ENCODE assay signal across 8 cellular contexts in the genomic region with DNA sequence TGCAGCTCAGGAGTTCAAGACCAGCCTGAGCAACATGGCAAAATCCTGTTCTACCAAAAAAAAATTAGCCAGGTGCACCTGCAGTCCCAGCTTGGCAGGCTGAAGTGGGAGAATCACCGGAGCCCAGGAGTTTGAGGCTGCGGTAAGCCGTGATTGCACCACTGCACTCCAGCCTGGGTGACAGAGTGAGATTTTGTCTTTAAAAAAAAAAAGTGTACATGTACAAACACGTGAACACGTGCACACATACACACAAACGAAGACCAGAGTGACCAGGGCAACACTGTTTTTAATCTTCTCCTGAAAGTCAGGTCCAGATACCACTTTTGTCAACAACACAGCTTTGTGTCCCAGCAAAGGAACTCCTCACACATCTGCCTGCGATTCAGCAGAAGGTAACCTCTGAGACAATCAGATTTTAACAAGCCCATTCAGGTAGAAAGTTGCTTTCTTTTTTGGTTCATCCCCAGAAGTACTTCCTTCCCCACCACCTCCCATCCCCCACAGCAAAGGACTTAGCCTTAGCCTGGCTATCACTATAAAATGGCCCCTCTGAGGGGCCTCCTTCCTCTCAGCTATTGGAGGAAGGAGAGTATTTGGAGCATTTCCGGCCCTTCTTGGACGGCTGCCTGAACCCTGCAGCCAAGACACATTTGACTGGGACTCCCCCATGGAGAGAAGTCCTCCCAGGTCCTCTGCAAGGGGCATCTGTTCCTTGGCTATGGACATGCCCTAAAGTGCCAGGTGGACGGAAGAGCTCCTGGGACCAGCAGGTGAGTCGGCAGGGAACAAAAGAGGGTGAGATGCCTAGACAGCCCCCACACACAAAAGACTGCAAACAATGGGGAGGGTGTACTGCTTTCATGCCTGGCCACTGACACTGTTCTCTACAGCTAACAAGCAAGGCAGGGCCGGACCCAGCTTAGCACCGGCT. TPM values are rescaled to one million over a fixed set of nuclear protein-coding genes. Genes with fewer than 3 reads are reported as not detected.
DNase-seq lines count a peak whose midpoint lies in the region; ATAC-seq and TF ChIP-seq lines count a peak whose summit lies in the region.

No MANE protein-coding gene starts in this region.

- H3K9me3 ChIP-seq in BLaER1 (no peaks in the 10 kb centered on the region), right atrium auricular region (no peaks in the 10 kb centered on the region), gastrocnemius medialis (no peaks in the 10 kb centered on the region)

- peak; percentile 57 for DNase-seq in NCI-H774 (lab: John Stamatoyannopoulos, UW)
- peak in 49 of 58 donors; percentile 10 to 78 (median 45) for DNase-seq in anterior cingulate cortex (lab: John Stamatoyannopoulos, UW)
- DNase-seq in right atrium auricular region (ENCODE audit: low spot score), result peak; percentile 78
- peak in 1 of 2 donors; percentile 58 for DNase-seq in gastrocnemius medialis
- no peak for DNase-seq in NCI-H524 (lab: John Stamatoyannopoulos, UW)

- intact Hi-C loops in gastrocnemius medialis (cut with DNase I; ENCODE audit: low total_unique reads), result no loop called here

- H3K27ac ChIP-seq in BLaER1 (peak overlapping the region; percentile 48), right atrium auricular region (peak overlapping the region; percentile 43 to 72), gastrocnemius medialis (peak overlapping the region; percentile 93 to 99 (median 98))

- peaks cover 100% of the 10 kb centered on the region for H4K20me1 ChIP-seq in BLaER1

- H3K27me3 ChIP-seq in BLaER1 (no peaks in the 10 kb centered on the region), right atrium auricular region (no peaks in the 10 kb centered on the region), gastrocnemius medialis (no peaks in the 10 kb centered on the region)

- H3K4me2 ChIP-seq in BLaER1, result peak overlapping the region; percentile 86

- TF ChIP-seq CTCF in right atrium auricular region (IDR thresholded peaks at IDR 0.05) (no peak), gastrocnemius medialis (IDR thresholded peaks at IDR 0.05 in 4 of 5, conservative IDR thresholded peaks at IDR 0.05 in 1 of 5) (no peak)

- peak overlapping the region; percentile 23; the same call in 1 of the 2 replicates for H3K4me3 ChIP-seq in BLaER1
- peak overlapping the region; percentile 13 to 25 for H3K4me3 ChIP-seq in right atrium auricular region
- peak overlapping the region; percentile 21 to 34 (median 24) for H3K4me3 ChIP-seq in gastrocnemius medialis

- H3K36me3 ChIP-seq in BLaER1 (0 out of 2 replicates have a peak, but pooled peaks cover 10% of the 10 kb centered on the region), right atrium auricular region (peaks cover 5% of the 10 kb centered on the region), gastrocnemius medialis (no peaks in the 10 kb centered on the region)

- H3K9ac ChIP-seq in BLaER1, result peak overlapping the region; percentile 36

- ATAC-seq in GM18858 (IDR thresholded peaks at IDR 0.05; ENCODE audit: unreplicated experiment) (peak; percentile 45), HG03060 (IDR thresholded peaks at IDR 0.05; ENCODE audit: low read depth, unreplicated experiment) (peak; percentile 38), gastrocnemius medialis (peak; percentile 13 to 14)

- peaks cover 100% of the 10 kb centered on the region for H3K4me1 ChIP-seq in BLaER1
- peaks cover 0 to 100% of the 10 kb centered on the region in 2 donors for H3K4me1 ChIP-seq in right atrium auricular region
- H3K4me1 ChIP-seq in gastrocnemius medialis, result peaks cover 98 to 100% of the 10 kb centered on the region in 2 donors

- no peak for TF ChIP-seq POLR2A in gastrocnemius medialis (IDR thresholded peaks at IDR 0.05)

- in situ Hi-C loops in gastrocnemius medialis (cut with MboI; ENCODE audit: low sequenced_read_pairs in 4 of 4), result no loop called here

RNA-seq across cellular contexts. Expression of a gene that starts 9.8 kb away (rescaled TPM):
- total RNA-seq in right atrium auricular region (100 to 1,000 TPM in 1 of 2 donors, 10 to 100 TPM in 1; 67.6 to 105 TPM), gastrocnemius medialis (100 to 1,000 TPM in 1 of 4 donors, 10 to 100 TPM in 3; 66.0 to 116 (median 83.4) TPM)

RNA-seq across cellular contexts. Expression of a gene that starts 18.2 kb away (rescaled TPM):
- total RNA-seq in right atrium auricular region (1 to 10 TPM; 1.3 to 2.6 TPM), gastrocnemius medialis (10 to 100 TPM in 1 of 4 donors, 1 to 10 TPM in 2, under 1 TPM in 1; 0.78 to 22.7 (median 4.3) TPM)

RNA-seq across cellular contexts. Expression of a gene that starts 54.1 kb away (rescaled TPM):
- total RNA-seq in right atrium auricular region (10 to 100 TPM; 20.0 to 23.2 TPM), gastrocnemius medialis (10 to 100 TPM; 37.6 to 47.5 (median 40.1) TPM)

Comparison
In these comparisons a context has a peak if more than half of its experiments do, and no peak if none do; other contexts are left out.
1. H3K27ac ChIP-seq: peak in every context shown above with its lines; median percentile 98 in gastrocnemius medialis; 58 in right atrium auricular region; 48 in BLaER1.
2. DNase-seq: peak in NCI-H774 (single experiment), anterior cingulate cortex (49 of 58) and right atrium auricular region (single experiment); none in NCI-H524 (0 of 2).
3. Peak in every context shown above with its lines, with median percentiles within 50 percentile points of each other: H3K4me3 ChIP-seq and ATAC-seq.